In genomic region chr9:77827104-77827784, GRCh38 we compare ENCODE assay signal across 1 cellular context.
TF ChIP-seq lines count a peak whose summit lies in the region.

No MANE protein-coding gene starts in this region.

TF ChIP-seq in K562, 482 proteins besides CTCF, POLR2A, EP300 and RAD21 (continued from another document):
- peak in 1 of 2 experiments; percentile 39; a peak in 1 of 4 replicates for TF ChIP-seq TEAD1 (CRISPR knock-in tag; IDR thresholded peaks at IDR 0.05)
